ENCODE assay signal across 8 cellular contexts in genomic region chr20:53934421-53935352, GRCh38.
A peak's percentile ranks its signal among the peaks of the same experiment; 100 is the strongest.
DNase-seq lines count a peak whose midpoint lies in the region; ATAC-seq, FAIRE-seq and TF ChIP-seq lines count a peak whose summit lies in the region.

No MANE protein-coding gene starts in this region.

- intact Hi-C loops in esophagus muscularis mucosa (cut with DNase I) = no loop called here
- intact Hi-C loops in pancreas (cut with DNase I) = no loop called here

- TF ChIP-seq EP300 in esophagus muscularis mucosa (IDR thresholded peaks at IDR 0.05) = no peak

- H3K36me3 ChIP-seq in SK-N-MC (ENCODE audit: insufficient read depth, low read length) (no peaks in the 10 kb centered on the region), esophagus muscularis mucosa (no peaks in the 10 kb centered on the region), pancreas (no peaks in the 10 kb centered on the region)

- no peak for FAIRE-seq in pancreas (lab: Jason Lieb, UNC)

- TF ChIP-seq POLR2A in esophagus muscularis mucosa (IDR thresholded peaks at IDR 0.05; ENCODE audit: low read depth) = no peak

- peak overlapping the region; percentile 51 for H3K9ac ChIP-seq in SK-N-MC (ENCODE audit: insufficient read length)

- H3K9me3 ChIP-seq in SK-N-MC (ENCODE audit: low read depth, low read length) = no peaks in the 10 kb centered on the region
- no peaks in the 10 kb centered on the region for H3K9me3 ChIP-seq in esophagus muscularis mucosa
- no peaks in the 10 kb centered on the region for H3K9me3 ChIP-seq in pancreas

- TF ChIP-seq CTCF in esophagus muscularis mucosa (IDR thresholded peaks at IDR 0.05) (no peak), pancreas (IDR thresholded peaks at IDR 0.05) (no peak)

- peak; percentile 47 for ATAC-seq in GM18502 (IDR thresholded peaks at IDR 0.05; ENCODE audit: poor library complexity, unreplicated experiment)
- ATAC-seq in HG02870 (IDR thresholded peaks at IDR 0.05; ENCODE audit: unreplicated experiment) = peak; percentile 36
- peak in 3 of 4 donors; percentile 39 to 67 (median 63) for ATAC-seq in pancreas
- ATAC-seq in HG03097 (IDR thresholded peaks at IDR 0.05; ENCODE audit: low FRiP score, unreplicated experiment) = no peak
- ATAC-seq in HG03095 (IDR thresholded peaks at IDR 0.05; ENCODE audit: unreplicated experiment) = no peak

- WGBS in esophagus muscularis mucosa = 49% methylated on average over 6 of the region's 6 CpGs
- 70 to 76% methylated on average over 6 of the region's 6 CpGs for WGBS in pancreas, 2 donors

- DNase-seq in SK-N-MC (ENCODE audit: low read depth, low spot score) (peak; percentile 62), esophagus muscularis mucosa (ENCODE audit: extremely low spot score) (no peak), pancreas (no peak), D341Med (ENCODE audit: low spot score) (no peak)

- H3K4me1 ChIP-seq in esophagus muscularis mucosa = peaks cover 12 to 32% (median 30%) of the 10 kb centered on the region in 4 donors
- H3K4me1 ChIP-seq in pancreas = peaks cover 0 to 12% (median 0%) of the 10 kb centered on the region in 3 donors

- H3K4me3 ChIP-seq in SK-N-MC (peak overlapping the region; percentile 46), esophagus muscularis mucosa (no peak overlapping the region), pancreas (no peak overlapping the region)

- H3K27ac ChIP-seq in SK-N-MC (peak overlapping the region; percentile 93), esophagus muscularis mucosa (replicated peaks in 1 of 4) (peak overlapping the region; percentile 12 to 66 (median 56)), pancreas (peak overlapping the region in 2 of 4 donors; percentile 42 to 51)

- no peaks in the 10 kb centered on the region for H3K27me3 ChIP-seq in esophagus muscularis mucosa
- H3K27me3 ChIP-seq in pancreas = no peaks in the 10 kb centered on the region

Comparison
In these comparisons a context has a peak if more than half of its experiments do, and no peak if none do; other contexts are left out.
1. ATAC-seq: peak in GM18502 (single experiment), HG02870 (single experiment) and pancreas (3 of 4); none in HG03097 (single experiment) and HG03095 (single experiment).